Comparison of ENCODE assay signal across 1 cellular context in the genomic region with DNA sequence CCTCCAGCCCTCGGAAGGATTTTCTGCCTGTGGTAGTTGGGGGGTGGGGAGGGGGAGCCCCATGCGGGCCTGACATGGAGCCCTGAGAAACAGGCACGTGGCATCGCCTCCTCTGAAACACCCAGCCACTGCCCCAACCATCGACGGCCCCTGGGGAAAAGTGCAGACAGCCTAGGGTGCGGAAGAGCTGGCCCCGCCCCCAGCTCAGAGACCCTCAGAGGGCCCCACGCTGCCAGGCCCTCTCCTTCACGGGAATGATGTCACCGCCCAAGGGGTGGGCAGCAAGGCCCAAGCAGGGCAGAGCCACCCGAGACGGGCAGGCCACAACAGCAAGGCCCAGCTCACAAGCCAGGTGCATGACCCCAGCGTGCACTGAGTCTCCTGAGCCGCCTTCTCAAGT.
TF ChIP-seq lines count a peak whose summit lies in the region.

No MANE protein-coding gene starts in this region.

TF ChIP-seq in IMR-90, 13 proteins besides CTCF, POLR2A, EP300 and RAD21:
- TF ChIP-seq, protein P1, sequence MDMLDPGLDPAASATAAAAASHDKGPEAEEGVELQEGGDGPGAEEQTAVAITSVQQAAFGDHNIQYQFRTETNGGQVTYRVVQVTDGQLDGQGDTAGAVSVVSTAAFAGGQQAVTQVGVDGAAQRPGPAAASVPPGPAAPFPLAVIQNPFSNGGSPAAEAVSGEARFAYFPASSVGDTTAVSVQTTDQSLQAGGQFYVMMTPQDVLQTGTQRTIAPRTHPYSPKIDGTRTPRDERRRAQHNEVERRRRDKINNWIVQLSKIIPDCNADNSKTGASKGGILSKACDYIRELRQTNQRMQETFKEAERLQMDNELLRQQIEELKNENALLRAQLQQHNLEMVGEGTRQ (IDR thresholded peaks at IDR 0.05; ENCODE audit: low read depth, low read length) = no peak
- TF ChIP-seq CHD1 (IDR thresholded peaks at IDR 0.05; ENCODE audit: low read depth, low read length) (no peak), RFX5 (IDR thresholded peaks at IDR 0.05; ENCODE audit: low read depth, low read length) (no peak), RCOR1 (IDR thresholded peaks at IDR 0.05; ENCODE audit: insufficient replicate concordance, low read length) (no peak), CEBPB (IDR thresholded peaks at IDR 0.05; ENCODE audit: low read depth, low read length) (no peak), FOS (IDR thresholded peaks at IDR 0.05; ENCODE audit: low read depth, low read length) (no peak), BHLHE40 (IDR thresholded peaks at IDR 0.05; ENCODE audit: low read depth, low read length) (no peak), MAZ (IDR thresholded peaks at IDR 0.05; ENCODE audit: borderline replicate concordance, low read depth, low read length) (no peak)
- TF ChIP-seq, protein P2, sequence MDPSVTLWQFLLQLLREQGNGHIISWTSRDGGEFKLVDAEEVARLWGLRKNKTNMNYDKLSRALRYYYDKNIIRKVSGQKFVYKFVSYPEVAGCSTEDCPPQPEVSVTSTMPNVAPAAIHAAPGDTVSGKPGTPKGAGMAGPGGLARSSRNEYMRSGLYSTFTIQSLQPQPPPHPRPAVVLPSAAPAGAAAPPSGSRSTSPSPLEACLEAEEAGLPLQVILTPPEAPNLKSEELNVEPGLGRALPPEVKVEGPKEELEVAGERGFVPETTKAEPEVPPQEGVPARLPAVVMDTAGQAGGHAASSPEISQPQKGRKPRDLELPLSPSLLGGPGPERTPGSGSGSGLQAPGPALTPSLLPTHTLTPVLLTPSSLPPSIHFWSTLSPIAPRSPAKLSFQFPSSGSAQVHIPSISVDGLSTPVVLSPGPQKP (IDR thresholded peaks at IDR 0.05; ENCODE audit: borderline replicate concordance, low read depth, low read length) = no peak
